Comparison of ENCODE assay signal across 15 cellular contexts in genomic region chr1:82978461-82979324, GRCh38.
DNase-seq lines count a peak whose midpoint lies in the region; ATAC-seq and TF ChIP-seq lines count a peak whose summit lies in the region.
"Had no signal": no experiment of that assay in that cellular context is flagged by ENCODE, and none has a peak within 500 bp of the region (broad histone marks: within the 10 kb centered on the region; RNA-seq: fewer than 3 reads in every experiment).

No MANE protein-coding gene starts in this region.

- ATAC-seq in SK-N-SH treated with all-trans-retinoic acid at 6 μM for 48 hours (peak; percentile 72), HG03108 (IDR thresholded peaks at IDR 0.05; ENCODE audit: unreplicated experiment) (no peak)
- ATAC-seq: body of pancreas; CD8-positive, alpha-beta T cell had no signal

- DNase-seq in HT1080 (ENCODE audit: low read depth), result peak; percentile 7
- DNase-seq in iPS DF 19.7 (ENCODE audit: low read depth, low spot score), result peak; percentile 69
- peak; percentile 21 for DNase-seq in putamen (ENCODE audit: low spot score)
- no peak for DNase-seq in ureter (ENCODE audit: low spot score)
- no peak for DNase-seq in C1 segment of cervical spinal cord (lab: John Stamatoyannopoulos, UW)
- DNase-seq in SHP77 (lab: John Stamatoyannopoulos, UW), result no peak
- DNase-seq: body of pancreas; CD8-positive, alpha-beta T cell; DND-41; left ventricle myocardium inferior; NCI-H1436 treated with DMSO at 0.1 percent for 48 hours; NCI-H2171 treated with DMSO at 0.1 percent for 48 hours; stimulated activated CD4-positive, alpha-beta T cell treated with anti-CD3 and anti-CD28 coated beads, Interleukin-12 subunit alpha, Interleukin-12 subunit beta, amount 100 ng/mL, for 4 hours had no signal

TF ChIP-seq in SK-N-SH treated with all-trans-retinoic acid at 6 μM for 48 hours, 23 proteins besides CTCF, POLR2A, EP300 and RAD21:
- TF ChIP-seq TSHZ2 (CRISPR knock-in tag; IDR thresholded peaks at IDR 0.05) (no peak), BACH2 (CRISPR knock-in tag; IDR thresholded peaks at IDR 0.05; ENCODE audit: borderline replicate concordance) (no peak), TCF4 (CRISPR knock-in tag; IDR thresholded peaks at IDR 0.05; ENCODE audit: borderline replicate concordance) (no peak), ZFP30 (CRISPR knock-in tag; IDR thresholded peaks at IDR 0.05) (no peak), ZNF8 (CRISPR knock-in tag; IDR thresholded peaks at IDR 0.05) (no peak), ARNTL (CRISPR knock-in tag; IDR thresholded peaks at IDR 0.05; ENCODE audit: borderline replicate concordance, low read depth) (no peak)
- TF ChIP-seq, protein P1, sequence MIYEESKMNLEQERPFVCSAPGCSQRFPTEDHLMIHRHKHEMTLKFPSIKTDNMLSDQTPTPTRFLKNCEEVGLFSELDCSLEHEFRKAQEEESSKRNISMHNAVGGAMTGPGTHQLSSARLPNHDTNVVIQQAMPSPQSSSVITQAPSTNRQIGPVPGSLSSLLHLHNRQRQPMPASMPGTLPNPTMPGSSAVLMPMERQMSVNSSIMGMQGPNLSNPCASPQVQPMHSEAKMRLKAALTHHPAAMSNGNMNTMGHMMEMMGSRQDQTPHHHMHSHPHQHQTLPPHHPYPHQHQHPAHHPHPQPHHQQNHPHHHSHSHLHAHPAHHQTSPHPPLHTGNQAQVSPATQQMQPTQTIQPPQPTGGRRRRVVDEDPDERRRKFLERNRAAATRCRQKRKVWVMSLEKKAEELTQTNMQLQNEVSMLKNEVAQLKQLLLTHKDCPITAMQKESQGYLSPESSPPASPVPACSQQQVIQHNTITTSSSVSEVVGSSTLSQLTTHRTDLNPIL (CRISPR knock-in tag; IDR thresholded peaks at IDR 0.05; ENCODE audit: low read depth), result no peak
- TF ChIP-seq, protein P2, sequence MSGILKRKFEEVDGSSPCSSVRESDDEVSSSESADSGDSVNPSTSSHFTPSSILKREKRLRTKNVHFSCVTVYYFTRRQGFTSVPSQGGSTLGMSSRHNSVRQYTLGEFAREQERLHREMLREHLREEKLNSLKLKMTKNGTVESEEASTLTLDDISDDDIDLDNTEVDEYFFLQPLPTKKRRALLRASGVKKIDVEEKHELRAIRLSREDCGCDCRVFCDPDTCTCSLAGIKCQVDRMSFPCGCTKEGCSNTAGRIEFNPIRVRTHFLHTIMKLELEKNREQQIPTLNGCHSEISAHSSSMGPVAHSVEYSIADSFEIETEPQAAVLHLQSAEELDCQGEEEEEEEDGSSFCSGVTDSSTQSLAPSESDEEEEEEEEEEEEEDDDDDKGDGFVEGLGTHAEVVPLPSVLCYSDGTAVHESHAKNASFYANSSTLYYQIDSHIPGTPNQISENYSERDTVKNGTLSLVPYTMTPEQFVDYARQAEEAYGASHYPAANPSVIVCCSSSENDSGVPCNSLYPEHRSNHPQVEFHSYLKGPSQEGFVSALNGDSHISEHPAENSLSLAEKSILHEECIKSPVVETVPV (CRISPR knock-in tag; IDR thresholded peaks at IDR 0.05), result no peak

Comparison
In these comparisons a context has a peak if more than half of its experiments do, and no peak if none do; other contexts are left out.
1. DNase-seq: peak in HT1080 (single experiment), iPS DF 19.7 (single experiment) and putamen (single experiment); none in ureter (single experiment), C1 segment of cervical spinal cord (0 of 14) and SHP77 (0 of 2).